ENCODE assay signal across 1 cellular context in the genomic region with DNA sequence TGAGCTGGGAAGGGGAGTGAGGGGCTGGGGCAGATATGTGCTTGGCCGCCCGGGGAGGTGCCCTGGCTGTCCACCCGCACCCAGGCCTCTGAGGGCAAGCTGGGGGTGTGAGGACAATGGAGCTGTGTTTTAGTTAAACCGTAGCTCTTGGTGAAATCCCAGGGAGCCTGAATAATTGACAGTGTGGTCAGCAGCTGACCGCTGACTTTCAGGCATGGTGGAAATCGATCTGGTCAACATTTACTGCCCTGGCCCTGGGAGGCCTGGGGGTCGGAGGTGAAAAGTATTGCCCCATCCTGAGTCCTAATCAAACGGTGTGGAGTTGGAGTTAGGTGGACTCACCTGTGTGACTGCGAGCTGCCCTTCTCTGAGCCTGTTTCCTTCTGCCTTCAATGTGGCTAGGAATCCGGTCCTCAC.
TF ChIP-seq lines count a peak whose summit lies in the region.

No MANE protein-coding gene starts in this region.

TF ChIP-seq in HepG2, 621 proteins besides CTCF, POLR2A, EP300 and RAD21 (continued from another document and continues in another):
- TF ChIP-seq ADNP (CRISPR knock-in tag; IDR thresholded peaks at IDR 0.05) (no peak), PHB2 (IDR thresholded peaks at IDR 0.05; ENCODE audit: partially characterized antibody) (no peak), ZSCAN22 (CRISPR knock-in tag; IDR thresholded peaks at IDR 0.05) (no peak), NCOR1 (IDR thresholded peaks at IDR 0.05; ENCODE audit: borderline replicate concordance, low read length) (peak; percentile 40; the same call in 1 of the 2 replicates), RXRA (CRISPR knock-in tag; IDR thresholded peaks at IDR 0.05) (peak; percentile 82; the same call in 1 of the 2 replicates), ZNF670 (CRISPR knock-in tag; IDR thresholded peaks at IDR 0.05; ENCODE audit: borderline replicate concordance) (peak; percentile 74; the same call in 1 of the 2 replicates), CBX1 (IDR thresholded peaks at IDR 0.05; ENCODE audit: low read depth) (no peak), GATA4 (IDR thresholded peaks at IDR 0.05; ENCODE audit: borderline replicate concordance, low read depth) (no peak), ZNF775 (CRISPR knock-in tag; IDR thresholded peaks at IDR 0.05; ENCODE audit: borderline replicate concordance) (no peak), MAF1 (CRISPR knock-in tag; IDR thresholded peaks at IDR 0.05; ENCODE audit: borderline replicate concordance) (no peak), POLR2AphosphoS2 (IDR thresholded peaks at IDR 0.05; ENCODE audit: low read depth, low read length) (no peak), CBX2 (IDR thresholded peaks at IDR 0.05; ENCODE audit: low read depth, low read length) (no peak), CBX2 (CRISPR knock-in tag; IDR thresholded peaks at IDR 0.05; ENCODE audit: low read depth) (no peak), TEAD3 (CRISPR knock-in tag; optimal IDR thresholded peaks at IDR 0.05; ENCODE audit: borderline replicate concordance) (peak; percentile 72), ZNF44 (CRISPR knock-in tag; IDR thresholded peaks at IDR 0.05) (no peak), ZNF773 (CRISPR knock-in tag; IDR thresholded peaks at IDR 0.05; ENCODE audit: borderline replicate concordance) (no peak), JUNB (CRISPR knock-in tag; IDR thresholded peaks at IDR 0.05; ENCODE audit: borderline replicate concordance) (0 out of 2 replicates have a peak, but pooled peaks have one; percentile 17), ZNF33A (CRISPR knock-in tag; IDR thresholded peaks at IDR 0.05; ENCODE audit: borderline replicate concordance) (no peak), ZBTB8A (CRISPR knock-in tag; IDR thresholded peaks at IDR 0.05; ENCODE audit: borderline replicate concordance, low read depth) (no peak), SP1 (IDR thresholded peaks at IDR 0.05) (no peak), SP1 (CRISPR knock-in tag; IDR thresholded peaks at IDR 0.05) (0 out of 2 replicates have a peak, but pooled peaks have one; percentile 18), ZNF235 (CRISPR knock-in tag; IDR thresholded peaks at IDR 0.05; ENCODE audit: borderline replicate concordance) (no peak), ZNF558 (CRISPR knock-in tag; IDR thresholded peaks at IDR 0.05; ENCODE audit: borderline replicate concordance) (no peak)
- TF ChIP-seq, protein P1, sequence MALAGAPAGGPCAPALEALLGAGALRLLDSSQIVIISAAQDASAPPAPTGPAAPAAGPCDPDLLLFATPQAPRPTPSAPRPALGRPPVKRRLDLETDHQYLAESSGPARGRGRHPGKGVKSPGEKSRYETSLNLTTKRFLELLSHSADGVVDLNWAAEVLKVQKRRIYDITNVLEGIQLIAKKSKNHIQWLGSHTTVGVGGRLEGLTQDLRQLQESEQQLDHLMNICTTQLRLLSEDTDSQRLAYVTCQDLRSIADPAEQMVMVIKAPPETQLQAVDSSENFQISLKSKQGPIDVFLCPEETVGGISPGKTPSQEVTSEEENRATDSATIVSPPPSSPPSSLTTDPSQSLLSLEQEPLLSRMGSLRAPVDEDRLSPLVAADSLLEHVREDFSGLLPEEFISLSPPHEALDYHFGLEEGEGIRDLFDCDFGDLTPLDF (CRISPR knock-in tag; IDR thresholded peaks at IDR 0.05), result no peak
- TF ChIP-seq, protein P2, sequence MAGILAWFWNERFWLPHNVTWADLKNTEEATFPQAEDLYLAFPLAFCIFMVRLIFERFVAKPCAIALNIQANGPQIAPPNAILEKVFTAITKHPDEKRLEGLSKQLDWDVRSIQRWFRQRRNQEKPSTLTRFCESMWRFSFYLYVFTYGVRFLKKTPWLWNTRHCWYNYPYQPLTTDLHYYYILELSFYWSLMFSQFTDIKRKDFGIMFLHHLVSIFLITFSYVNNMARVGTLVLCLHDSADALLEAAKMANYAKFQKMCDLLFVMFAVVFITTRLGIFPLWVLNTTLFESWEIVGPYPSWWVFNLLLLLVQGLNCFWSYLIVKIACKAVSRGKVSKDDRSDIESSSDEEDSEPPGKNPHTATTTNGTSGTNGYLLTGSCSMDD (CRISPR knock-in tag; IDR thresholded peaks at IDR 0.05), result no peak
- TF ChIP-seq, protein P3, sequence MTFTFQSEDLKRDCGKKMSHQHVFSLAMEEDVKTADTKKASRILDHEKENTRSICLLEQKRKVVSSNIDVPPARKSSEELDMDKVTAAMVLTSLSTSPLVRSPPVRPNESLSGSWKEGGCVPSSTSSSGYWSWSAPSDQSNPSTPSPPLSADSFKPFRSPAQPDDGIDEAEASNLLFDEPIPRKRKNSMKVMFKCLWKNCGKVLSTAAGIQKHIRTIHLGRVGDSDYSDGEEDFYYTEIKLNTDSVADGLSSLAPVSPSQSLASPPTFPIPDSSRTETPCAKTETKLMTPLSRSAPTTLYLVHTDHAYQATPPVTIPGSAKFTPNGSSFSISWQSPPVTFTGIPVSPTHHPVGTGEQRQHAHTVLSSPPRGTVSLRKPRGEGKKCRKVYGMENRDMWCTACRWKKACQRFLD (CRISPR knock-in tag; IDR thresholded peaks at IDR 0.05; ENCODE audit: borderline replicate concordance), result 0 out of 2 replicates have a peak, but pooled peaks have one; percentile 32
- TF ChIP-seq, protein P4, sequence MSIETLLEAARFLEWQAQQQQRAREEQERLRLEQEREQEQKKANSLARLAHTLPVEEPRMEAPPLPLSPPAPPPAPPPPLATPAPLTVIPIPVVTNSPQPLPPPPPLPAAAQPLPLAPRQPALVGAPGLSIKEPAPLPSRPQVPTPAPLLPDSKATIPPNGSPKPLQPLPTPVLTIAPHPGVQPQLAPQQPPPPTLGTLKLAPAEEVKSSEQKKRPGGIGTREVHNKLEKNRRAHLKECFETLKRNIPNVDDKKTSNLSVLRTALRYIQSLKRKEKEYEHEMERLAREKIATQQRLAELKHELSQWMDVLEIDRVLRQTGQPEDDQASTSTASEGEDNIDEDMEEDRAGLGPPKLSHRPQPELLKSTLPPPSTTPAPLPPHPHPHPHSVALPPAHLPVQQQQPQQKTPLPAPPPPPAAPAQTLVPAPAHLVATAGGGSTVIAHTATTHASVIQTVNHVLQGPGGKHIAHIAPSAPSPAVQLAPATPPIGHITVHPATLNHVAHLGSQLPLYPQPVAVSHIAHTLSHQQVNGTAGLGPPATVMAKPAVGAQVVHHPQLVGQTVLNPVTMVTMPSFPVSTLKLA (IDR thresholded peaks at IDR 0.05), result no peak
- TF ChIP-seq, protein P5, sequence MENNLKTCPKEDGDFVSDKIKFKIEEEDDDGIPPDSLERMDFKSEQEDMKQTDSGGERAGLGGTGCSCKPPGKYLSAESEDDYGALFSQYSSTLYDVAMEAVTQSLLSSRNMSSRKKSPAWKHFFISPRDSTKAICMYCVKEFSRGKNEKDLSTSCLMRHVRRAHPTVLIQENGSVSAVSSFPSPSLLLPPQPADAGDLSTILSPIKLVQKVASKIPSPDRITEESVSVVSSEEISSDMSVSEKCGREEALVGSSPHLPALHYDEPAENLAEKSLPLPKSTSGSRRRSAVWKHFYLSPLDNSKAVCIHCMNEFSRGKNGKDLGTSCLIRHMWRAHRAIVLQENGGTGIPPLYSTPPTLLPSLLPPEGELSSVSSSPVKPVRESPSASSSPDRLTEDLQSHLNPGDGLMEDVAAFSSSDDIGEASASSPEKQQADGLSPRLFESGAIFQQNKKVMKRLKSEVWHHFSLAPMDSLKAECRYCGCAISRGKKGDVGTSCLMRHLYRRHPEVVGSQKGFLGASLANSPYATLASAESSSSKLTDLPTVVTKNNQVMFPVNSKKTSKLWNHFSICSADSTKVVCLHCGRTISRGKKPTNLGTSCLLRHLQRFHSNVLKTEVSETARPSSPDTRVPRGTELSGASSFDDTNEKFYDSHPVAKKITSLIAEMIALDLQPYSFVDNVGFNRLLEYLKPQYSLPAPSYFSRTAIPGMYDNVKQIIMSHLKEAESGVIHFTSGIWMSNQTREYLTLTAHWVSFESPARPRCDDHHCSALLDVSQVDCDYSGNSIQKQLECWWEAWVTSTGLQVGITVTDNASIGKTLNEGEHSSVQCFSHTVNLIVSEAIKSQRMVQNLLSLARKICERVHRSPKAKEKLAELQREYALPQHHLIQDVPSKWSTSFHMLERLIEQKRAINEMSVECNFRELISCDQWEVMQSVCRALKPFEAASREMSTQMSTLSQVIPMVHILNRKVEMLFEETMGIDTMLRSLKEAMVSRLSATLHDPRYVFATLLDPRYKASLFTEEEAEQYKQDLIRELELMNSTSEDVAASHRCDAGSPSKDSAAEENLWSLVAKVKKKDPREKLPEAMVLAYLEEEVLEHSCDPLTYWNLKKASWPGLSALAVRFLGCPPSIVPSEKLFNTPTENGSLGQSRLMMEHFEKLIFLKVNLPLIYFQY (CRISPR knock-in tag; IDR thresholded peaks at IDR 0.05; ENCODE audit: borderline replicate concordance), result no peak
- TF ChIP-seq, protein P6, sequence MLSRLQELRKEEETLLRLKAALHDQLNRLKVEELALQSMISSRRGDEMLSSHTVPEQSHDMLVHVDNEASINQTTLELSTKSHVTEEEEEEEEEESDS (CRISPR knock-in tag; IDR thresholded peaks at IDR 0.05; ENCODE audit: borderline replicate concordance), result no peak
- TF ChIP-seq, protein P7, sequence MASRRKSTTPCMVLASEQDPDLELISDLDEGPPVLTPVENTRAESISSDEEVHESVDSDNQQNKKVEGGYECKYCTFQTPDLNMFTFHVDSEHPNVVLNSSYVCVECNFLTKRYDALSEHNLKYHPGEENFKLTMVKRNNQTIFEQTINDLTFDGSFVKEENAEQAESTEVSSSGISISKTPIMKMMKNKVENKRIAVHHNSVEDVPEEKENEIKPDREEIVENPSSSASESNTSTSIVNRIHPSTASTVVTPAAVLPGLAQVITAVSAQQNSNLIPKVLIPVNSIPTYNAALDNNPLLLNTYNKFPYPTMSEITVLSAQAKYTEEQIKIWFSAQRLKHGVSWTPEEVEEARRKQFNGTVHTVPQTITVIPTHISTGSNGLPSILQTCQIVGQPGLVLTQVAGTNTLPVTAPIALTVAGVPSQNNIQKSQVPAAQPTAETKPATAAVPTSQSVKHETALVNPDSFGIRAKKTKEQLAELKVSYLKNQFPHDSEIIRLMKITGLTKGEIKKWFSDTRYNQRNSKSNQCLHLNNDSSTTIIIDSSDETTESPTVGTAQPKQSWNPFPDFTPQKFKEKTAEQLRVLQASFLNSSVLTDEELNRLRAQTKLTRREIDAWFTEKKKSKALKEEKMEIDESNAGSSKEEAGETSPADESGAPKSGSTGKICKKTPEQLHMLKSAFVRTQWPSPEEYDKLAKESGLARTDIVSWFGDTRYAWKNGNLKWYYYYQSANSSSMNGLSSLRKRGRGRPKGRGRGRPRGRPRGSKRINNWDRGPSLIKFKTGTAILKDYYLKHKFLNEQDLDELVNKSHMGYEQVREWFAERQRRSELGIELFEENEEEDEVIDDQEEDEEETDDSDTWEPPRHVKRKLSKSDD (CRISPR knock-in tag; IDR thresholded peaks at IDR 0.05; ENCODE audit: low read depth), result no peak
- TF ChIP-seq, protein P8, sequence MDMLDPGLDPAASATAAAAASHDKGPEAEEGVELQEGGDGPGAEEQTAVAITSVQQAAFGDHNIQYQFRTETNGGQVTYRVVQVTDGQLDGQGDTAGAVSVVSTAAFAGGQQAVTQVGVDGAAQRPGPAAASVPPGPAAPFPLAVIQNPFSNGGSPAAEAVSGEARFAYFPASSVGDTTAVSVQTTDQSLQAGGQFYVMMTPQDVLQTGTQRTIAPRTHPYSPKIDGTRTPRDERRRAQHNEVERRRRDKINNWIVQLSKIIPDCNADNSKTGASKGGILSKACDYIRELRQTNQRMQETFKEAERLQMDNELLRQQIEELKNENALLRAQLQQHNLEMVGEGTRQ (IDR thresholded peaks at IDR 0.05; ENCODE audit: low read depth, low read length), result no peak
- TF ChIP-seq, protein P8 (CRISPR knock-in tag; IDR thresholded peaks at IDR 0.05; ENCODE audit: borderline replicate concordance), result no peak
- TF ChIP-seq, protein P9, sequence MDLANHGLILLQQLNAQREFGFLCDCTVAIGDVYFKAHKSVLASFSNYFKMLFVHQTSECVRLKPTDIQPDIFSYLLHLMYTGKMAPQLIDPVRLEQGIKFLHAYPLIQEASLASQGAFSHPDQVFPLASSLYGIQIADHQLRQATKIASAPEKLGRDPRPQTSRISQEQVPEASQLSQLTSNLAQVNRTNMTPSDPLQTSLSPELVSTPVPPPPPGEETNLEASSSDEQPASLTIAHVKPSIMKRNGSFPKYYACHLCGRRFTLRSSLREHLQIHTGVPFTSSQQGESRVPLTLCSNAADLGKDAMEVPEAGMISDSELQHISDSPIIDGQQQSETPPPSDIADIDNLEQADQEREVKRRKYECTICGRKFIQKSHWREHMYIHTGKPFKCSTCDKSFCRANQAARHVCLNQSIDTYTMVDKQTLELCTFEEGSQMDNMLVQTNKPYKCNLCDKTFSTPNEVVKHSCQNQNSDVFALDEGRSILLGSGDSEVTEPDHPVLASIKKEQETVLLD (CRISPR knock-in tag; IDR thresholded peaks at IDR 0.05; ENCODE audit: low read depth), result no peak
- TF ChIP-seq, protein P10, sequence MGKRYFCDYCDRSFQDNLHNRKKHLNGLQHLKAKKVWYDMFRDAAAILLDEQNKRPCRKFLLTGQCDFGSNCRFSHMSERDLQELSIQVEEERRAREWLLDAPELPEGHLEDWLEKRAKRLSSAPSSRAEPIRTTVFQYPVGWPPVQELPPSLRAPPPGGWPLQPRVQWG (CRISPR knock-in tag; IDR thresholded peaks at IDR 0.05; ENCODE audit: borderline replicate concordance, low read depth), result no peak
- TF ChIP-seq, protein P11, sequence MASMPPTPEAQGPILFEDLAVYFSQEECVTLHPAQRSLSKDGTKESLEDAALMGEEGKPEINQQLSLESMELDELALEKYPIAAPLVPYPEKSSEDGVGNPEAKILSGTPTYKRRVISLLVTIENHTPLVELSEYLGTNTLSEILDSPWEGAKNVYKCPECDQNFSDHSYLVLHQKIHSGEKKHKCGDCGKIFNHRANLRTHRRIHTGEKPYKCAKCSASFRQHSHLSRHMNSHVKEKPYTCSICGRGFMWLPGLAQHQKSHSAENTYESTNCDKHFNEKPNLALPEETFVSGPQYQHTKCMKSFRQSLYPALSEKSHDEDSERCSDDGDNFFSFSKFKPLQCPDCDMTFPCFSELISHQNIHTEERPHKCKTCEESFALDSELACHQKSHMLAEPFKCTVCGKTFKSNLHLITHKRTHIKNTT (CRISPR knock-in tag; IDR thresholded peaks at IDR 0.05), result no peak
- TF ChIP-seq, protein P12, sequence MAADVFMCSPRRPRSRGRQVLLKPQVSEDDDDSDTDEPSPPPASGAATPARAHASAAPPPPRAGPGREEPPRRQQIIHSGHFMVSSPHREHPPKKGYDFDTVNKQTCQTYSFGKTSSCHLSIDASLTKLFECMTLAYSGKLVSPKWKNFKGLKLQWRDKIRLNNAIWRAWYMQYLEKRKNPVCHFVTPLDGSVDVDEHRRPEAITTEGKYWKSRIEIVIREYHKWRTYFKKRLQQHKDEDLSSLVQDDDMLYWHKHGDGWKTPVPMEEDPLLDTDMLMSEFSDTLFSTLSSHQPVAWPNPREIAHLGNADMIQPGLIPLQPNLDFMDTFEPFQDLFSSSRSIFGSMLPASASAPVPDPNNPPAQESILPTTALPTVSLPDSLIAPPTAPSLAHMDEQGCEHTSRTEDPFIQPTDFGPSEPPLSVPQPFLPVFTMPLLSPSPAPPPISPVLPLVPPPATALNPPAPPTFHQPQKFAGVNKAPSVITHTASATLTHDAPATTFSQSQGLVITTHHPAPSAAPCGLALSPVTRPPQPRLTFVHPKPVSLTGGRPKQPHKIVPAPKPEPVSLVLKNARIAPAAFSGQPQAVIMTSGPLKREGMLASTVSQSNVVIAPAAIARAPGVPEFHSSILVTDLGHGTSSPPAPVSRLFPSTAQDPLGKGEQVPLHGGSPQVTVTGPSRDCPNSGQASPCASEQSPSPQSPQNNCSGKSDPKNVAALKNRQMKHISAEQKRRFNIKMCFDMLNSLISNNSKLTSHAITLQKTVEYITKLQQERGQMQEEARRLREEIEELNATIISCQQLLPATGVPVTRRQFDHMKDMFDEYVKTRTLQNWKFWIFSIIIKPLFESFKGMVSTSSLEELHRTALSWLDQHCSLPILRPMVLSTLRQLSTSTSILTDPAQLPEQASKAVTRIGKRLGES (CRISPR knock-in tag; IDR thresholded peaks at IDR 0.05; ENCODE audit: borderline replicate concordance), result no peak
